In genomic region chr18:5237723-5238370, GRCh38 we compare ENCODE assay signal across 1 cellular context.
TF ChIP-seq lines count a peak whose summit lies in the region.

No MANE protein-coding gene starts in this region.

TF ChIP-seq in HepG2, 621 proteins besides CTCF, POLR2A, EP300 and RAD21 (continued from another document and continues in another):
- TF ChIP-seq GMEB1 (CRISPR knock-in tag; IDR thresholded peaks at IDR 0.05; ENCODE audit: borderline replicate concordance) = peak; percentile 92
- TF ChIP-seq ZNF256 (CRISPR knock-in tag; conservative IDR thresholded peaks at IDR 0.05) = 0 out of 2 replicates have a peak, but pooled peaks have one; percentile 50
- peak; percentile 30 for TF ChIP-seq ZEB1 (IDR thresholded peaks at IDR 0.05; ENCODE audit: insufficient replicate concordance, low read depth)
- TF ChIP-seq, protein P1, sequence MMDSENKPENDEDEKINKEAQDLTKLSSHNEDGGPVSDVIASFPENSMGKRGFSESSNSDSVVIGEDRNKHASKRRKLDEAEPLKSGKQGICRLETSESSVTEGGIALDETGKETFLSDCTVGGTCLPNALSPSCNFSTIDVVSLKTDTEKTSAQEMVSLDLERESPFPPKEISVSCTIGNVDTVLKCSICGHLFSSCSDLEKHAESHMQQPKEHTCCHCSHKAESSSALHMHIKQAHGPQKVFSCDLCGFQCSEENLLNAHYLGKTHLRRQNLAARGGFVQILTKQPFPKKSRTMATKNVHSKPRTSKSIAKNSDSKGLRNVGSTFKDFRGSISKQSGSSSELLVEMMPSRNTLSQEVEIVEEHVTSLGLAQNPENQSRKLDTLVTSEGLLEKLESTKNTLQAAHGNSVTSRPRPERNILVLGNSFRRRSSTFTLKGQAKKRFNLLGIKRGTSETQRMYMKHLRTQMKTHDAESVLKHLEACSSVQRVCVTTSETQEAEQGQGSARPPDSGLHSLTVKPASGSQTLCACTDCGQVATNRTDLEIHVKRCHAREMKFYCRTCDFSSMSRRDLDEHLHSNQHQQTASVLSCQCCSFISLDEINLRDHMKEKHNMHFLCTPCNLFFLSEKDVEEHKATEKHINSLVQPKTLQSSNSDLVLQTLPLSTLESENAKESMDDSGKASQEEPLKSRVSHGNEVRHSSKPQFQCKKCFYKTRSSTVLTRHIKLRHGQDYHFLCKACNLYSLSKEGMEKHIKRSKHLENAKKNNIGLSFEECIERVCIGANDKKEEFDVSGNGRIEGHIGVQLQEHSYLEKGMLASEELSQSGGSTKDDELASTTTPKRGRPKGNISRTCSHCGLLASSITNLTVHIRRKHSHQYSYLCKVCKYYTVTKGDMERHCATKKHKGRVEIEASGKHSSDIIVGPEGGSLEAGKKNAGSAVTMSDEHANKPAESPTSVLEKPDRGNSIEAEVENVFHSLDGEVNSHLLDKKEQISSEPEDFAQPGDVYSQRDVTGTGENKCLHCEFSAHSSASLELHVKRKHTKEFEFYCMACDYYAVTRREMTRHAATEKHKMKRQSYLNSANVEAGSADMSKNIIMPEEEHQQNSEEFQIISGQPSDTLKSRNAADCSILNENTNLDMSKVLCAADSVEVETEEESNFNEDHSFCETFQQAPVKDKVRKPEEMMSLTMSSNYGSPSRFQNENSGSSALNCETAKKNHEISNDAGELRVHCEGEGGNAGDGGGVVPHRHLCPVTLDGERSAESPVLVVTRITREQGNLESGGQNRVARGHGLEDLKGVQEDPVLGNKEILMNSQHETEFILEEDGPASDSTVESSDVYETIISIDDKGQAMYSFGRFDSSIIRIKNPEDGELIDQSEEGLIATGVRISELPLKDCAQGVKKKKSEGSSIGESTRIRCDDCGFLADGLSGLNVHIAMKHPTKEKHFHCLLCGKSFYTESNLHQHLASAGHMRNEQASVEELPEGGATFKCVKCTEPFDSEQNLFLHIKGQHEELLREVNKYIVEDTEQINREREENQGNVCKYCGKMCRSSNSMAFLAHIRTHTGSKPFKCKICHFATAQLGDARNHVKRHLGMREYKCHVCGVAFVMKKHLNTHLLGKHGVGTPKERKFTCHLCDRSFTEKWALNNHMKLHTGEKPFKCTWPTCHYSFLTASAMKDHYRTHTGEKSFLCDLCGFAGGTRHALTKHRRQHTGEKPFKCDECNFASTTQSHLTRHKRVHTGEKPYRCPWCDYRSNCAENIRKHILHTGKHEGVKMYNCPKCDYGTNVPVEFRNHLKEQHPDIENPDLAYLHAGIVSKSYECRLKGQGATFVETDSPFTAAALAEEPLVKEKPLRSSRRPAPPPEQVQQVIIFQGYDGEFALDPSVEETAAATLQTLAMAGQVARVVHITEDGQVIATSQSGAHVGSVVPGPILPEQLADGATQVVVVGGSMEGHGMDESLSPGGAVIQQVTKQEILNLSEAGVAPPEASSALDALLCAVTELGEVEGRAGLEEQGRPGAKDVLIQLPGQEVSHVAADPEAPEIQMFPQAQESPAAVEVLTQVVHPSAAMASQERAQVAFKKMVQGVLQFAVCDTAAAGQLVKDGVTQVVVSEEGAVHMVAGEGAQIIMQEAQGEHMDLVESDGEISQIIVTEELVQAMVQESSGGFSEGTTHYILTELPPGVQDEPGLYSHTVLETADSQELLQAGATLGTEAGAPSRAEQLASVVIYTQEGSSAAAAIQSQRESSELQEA (CRISPR knock-in tag; IDR thresholded peaks at IDR 0.05; ENCODE audit: not compliant biosample characterization) = no peak
- peak; percentile 22; the same call in 1 of the 2 replicates for TF ChIP-seq ZNF292 (CRISPR knock-in tag; IDR thresholded peaks at IDR 0.05; ENCODE audit: borderline replicate concordance, low read depth)
- TF ChIP-seq DMAP1 (CRISPR knock-in tag; IDR thresholded peaks at IDR 0.05) = peak; percentile 64; the same call in 1 of the 2 replicates
- peak; percentile 32 for TF ChIP-seq ELF1 (CRISPR knock-in tag; IDR thresholded peaks at IDR 0.05)
- TF ChIP-seq MIER3 (CRISPR knock-in tag; IDR thresholded peaks at IDR 0.05; ENCODE audit: borderline replicate concordance) = no peak
- TF ChIP-seq ZBTB8A (CRISPR knock-in tag; IDR thresholded peaks at IDR 0.05; ENCODE audit: borderline replicate concordance, low read depth) = 0 out of 2 replicates have a peak, but pooled peaks have one; percentile 68
- TF ChIP-seq NRL (CRISPR knock-in tag; IDR thresholded peaks at IDR 0.05; ENCODE audit: borderline replicate concordance) = peak; percentile 83
- TF ChIP-seq NCOA5 (CRISPR knock-in tag; IDR thresholded peaks at IDR 0.05) = no peak
- peak; percentile 67 for TF ChIP-seq GMEB2 (CRISPR knock-in tag; IDR thresholded peaks at IDR 0.05; ENCODE audit: low read depth)
- no peak for TF ChIP-seq SMAD1 (CRISPR knock-in tag; IDR thresholded peaks at IDR 0.05; ENCODE audit: borderline replicate concordance, low read depth)
- 0 out of 2 replicates have a peak, but pooled peaks have one; percentile 3 for TF ChIP-seq HNF1B (CRISPR knock-in tag; IDR thresholded peaks at IDR 0.05)
- TF ChIP-seq CREB3 (CRISPR knock-in tag; IDR thresholded peaks at IDR 0.05) = 0 out of 2 replicates have a peak, but pooled peaks have one; percentile 55
- peak; percentile 58; the same call in 1 of the 2 replicates for TF ChIP-seq ZNF775 (CRISPR knock-in tag; IDR thresholded peaks at IDR 0.05; ENCODE audit: borderline replicate concordance)
- 0 out of 2 replicates have a peak, but pooled peaks have one; percentile 55 for TF ChIP-seq ZNF44 (CRISPR knock-in tag; IDR thresholded peaks at IDR 0.05)
- no peak for TF ChIP-seq MATR3 (CRISPR knock-in tag; IDR thresholded peaks at IDR 0.05)
- no peak; the same call in 1 of the 2 replicates for TF ChIP-seq DNMT1 (CRISPR knock-in tag; IDR thresholded peaks at IDR 0.05)
- TF ChIP-seq NONO (IDR thresholded peaks at IDR 0.05) = no peak
- TF ChIP-seq NONO (CRISPR knock-in tag; conservative IDR thresholded peaks at IDR 0.05) = peak; percentile 86
- peak; percentile 70; the same call in 1 of the 2 replicates for TF ChIP-seq ZNF563 (CRISPR knock-in tag; IDR thresholded peaks at IDR 0.05)
- peak; percentile 86 for TF ChIP-seq AGO2 (optimal IDR thresholded peaks at IDR 0.05; ENCODE audit: low read depth, low read length)
- TF ChIP-seq GRHL1 (CRISPR knock-in tag; conservative IDR thresholded peaks at IDR 0.05) = no peak
- peak; percentile 48; the same call in 1 of the 2 replicates for TF ChIP-seq ARID5B (CRISPR knock-in tag; IDR thresholded peaks at IDR 0.05)
- TF ChIP-seq, protein P2, sequence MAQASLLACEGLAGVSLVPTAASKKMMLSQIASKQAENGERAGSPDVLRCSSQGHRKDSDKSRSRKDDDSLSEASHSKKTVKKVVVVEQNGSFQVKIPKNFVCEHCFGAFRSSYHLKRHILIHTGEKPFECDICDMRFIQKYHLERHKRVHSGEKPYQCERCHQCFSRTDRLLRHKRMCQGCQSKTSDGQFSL (CRISPR knock-in tag; IDR thresholded peaks at IDR 0.05) = peak; percentile 27; the same call in 1 of the 2 replicates
- TF ChIP-seq SP4 (CRISPR knock-in tag; IDR thresholded peaks at IDR 0.05) = peak; percentile 91
- peak; percentile 85 for TF ChIP-seq BORCS8-MEF2B (CRISPR knock-in tag; IDR thresholded peaks at IDR 0.05)
- no peak; the same call in 1 of the 2 replicates for TF ChIP-seq ZNF367 (CRISPR knock-in tag; IDR thresholded peaks at IDR 0.05; ENCODE audit: borderline replicate concordance)
- peak; percentile 89 for TF ChIP-seq ZBTB25 (CRISPR knock-in tag; IDR thresholded peaks at IDR 0.05)
- TF ChIP-seq NR1H2 (CRISPR knock-in tag; IDR thresholded peaks at IDR 0.05; ENCODE audit: borderline replicate concordance, low read depth) = no peak
- peak; percentile 23 for TF ChIP-seq IKZF4 (CRISPR knock-in tag; IDR thresholded peaks at IDR 0.05; ENCODE audit: borderline replicate concordance, low read depth, not compliant biosample characterization)
- peak; percentile 67; the same call in 1 of the 2 replicates for TF ChIP-seq ETV6 (CRISPR knock-in tag; conservative IDR thresholded peaks at IDR 0.05)
- TF ChIP-seq ZNF264 (CRISPR knock-in tag; IDR thresholded peaks at IDR 0.05) = no peak; the same call in 1 of the 2 replicates
- peak; percentile 93; the same call in 1 of the 2 replicates for TF ChIP-seq ZNF354B (CRISPR knock-in tag; IDR thresholded peaks at IDR 0.05)
- TF ChIP-seq NR2F6 (IDR thresholded peaks at IDR 0.05) = no peak
- no peak for TF ChIP-seq NR2F6 (CRISPR knock-in tag; IDR thresholded peaks at IDR 0.05)
- TF ChIP-seq ZNF329 (CRISPR knock-in tag; IDR thresholded peaks at IDR 0.05; ENCODE audit: low read depth) = peak; percentile 75; the same call in 1 of the 2 replicates
